Comparison of ENCODE assay signal across 8 cellular contexts in genomic region chr10:115093776-115094361, GRCh38. TPM values are rescaled to one million over a fixed set of nuclear protein-coding genes. Genes with fewer than 3 reads are reported as not detected.
DNase-seq lines count a peak whose midpoint lies in the region; ATAC-seq and TF ChIP-seq lines count a peak whose summit lies in the region.

No MANE protein-coding gene starts in this region.

- peaks cover 58% of the 10 kb centered on the region for H3K27me3 Mint-ChIP-seq in T-helper 1 cell treated with Interleukin-12 subunit alpha and Interleukin-12 subunit beta and Interleukin-4 antibody, amounts not matched to agents 30 μg/mL and 1 μg/mL, for 36 hours (ENCODE audit: low read depth)

- no peak overlapping the region for H3K27ac Mint-ChIP-seq in T-helper 1 cell treated with Interleukin-12 subunit alpha and Interleukin-12 subunit beta and Interleukin-4 antibody, amounts not matched to agents 30 μg/mL and 1 μg/mL, for 36 hours

- H3K36me3 Mint-ChIP-seq in T-helper 1 cell treated with Interleukin-12 subunit alpha and Interleukin-12 subunit beta and Interleukin-4 antibody, amounts not matched to agents 30 μg/mL and 1 μg/mL, for 36 hours (ENCODE audit: low read depth) = no peaks in the 10 kb centered on the region

- H3K9me3 ChIP-seq in HAP-1 = no peaks in the 10 kb centered on the region
- H3K9me3 ChIP-seq in liver (ENCODE audit: control insufficient read depth in 4 of 4, low read length in 3 of 4) = no peaks in the 10 kb centered on the region
- no peaks in the 10 kb centered on the region for H3K9me3 ChIP-seq in upper lobe of left lung

- ATAC-seq in upper lobe of left lung (ENCODE audit: low FRiP score in 2 of 2) (peak in 1 of 2 donors; percentile 39), sciatic nerve (no peak)

- 1% methylated on average over 61 of the region's 61 CpGs for WGBS in liver
- 4 to 5% methylated on average over 7 to 36 of the region's 61 CpGs for WGBS in upper lobe of left lung, 2 donors

- no peak for TF ChIP-seq EP300 in upper lobe of left lung (IDR thresholded peaks at IDR 0.05)

- H3K9me3 Mint-ChIP-seq in T-helper 1 cell treated with Interleukin-12 subunit alpha and Interleukin-12 subunit beta and Interleukin-4 antibody, amounts not matched to agents 30 μg/mL and 1 μg/mL, for 36 hours = no peaks in the 10 kb centered on the region

- H3K27me3 ChIP-seq in HAP-1 (ENCODE audit: low read depth) = peaks cover 63% of the 10 kb centered on the region
- H3K27me3 ChIP-seq in brain microvascular endothelial cell (replicated peaks) = no peaks in the 10 kb centered on the region
- peaks cover 0 to 5% (median 0%) of the 10 kb centered on the region in 4 donors for H3K27me3 ChIP-seq in liver (ENCODE audit: control insufficient read depth in 4 of 4, insufficient read depth in 4 of 4, low read length in 3 of 4)
- peaks cover 0 to 23% (median 10%) of the 10 kb centered on the region in 4 donors for H3K27me3 ChIP-seq in upper lobe of left lung

- peaks cover 6% of the 10 kb centered on the region for H3K4me1 Mint-ChIP-seq in T-helper 1 cell treated with Interleukin-12 subunit alpha and Interleukin-12 subunit beta and Interleukin-4 antibody, amounts not matched to agents 30 μg/mL and 1 μg/mL, for 36 hours (ENCODE audit: low read depth)

- H3K4me3 Mint-ChIP-seq in T-helper 1 cell treated with Interleukin-12 subunit alpha and Interleukin-12 subunit beta and Interleukin-4 antibody, amounts not matched to agents 30 μg/mL and 1 μg/mL, for 36 hours = peak overlapping the region; percentile 54

- TF ChIP-seq RAD21 in liver (IDR thresholded peaks at IDR 0.05) = no peak

- H3K4me3 ChIP-seq in HAP-1 (peak overlapping the region; percentile 41), brain microvascular endothelial cell (ENCODE audit: low read depth, low read length) (peak overlapping the region; percentile 70), liver (ENCODE audit: low read depth in 1 of 3, low read length in 3 of 3) (peak overlapping the region in 2 of 3 donors; percentile 49 to 78), upper lobe of left lung (peak overlapping the region in 3 of 4 donors; percentile 54 to 65 (median 63))

- H3K27ac ChIP-seq in brain microvascular endothelial cell (no peak overlapping the region), liver (ENCODE audit: low read depth in 1 of 2, low read length in 2 of 2) (peak overlapping the region; percentile 41 to 54), upper lobe of left lung (no peak overlapping the region)

- intact Hi-C loops in sciatic nerve (cut with DNase I) = no loop called here

- H3K36me3 ChIP-seq in HAP-1 (replicated peaks) (no peaks in the 10 kb centered on the region), brain microvascular endothelial cell (replicated peaks) (no peaks in the 10 kb centered on the region), liver (ENCODE audit: control insufficient read depth in 4 of 4, insufficient read depth in 3 of 4, low read depth in 1 of 4, low read length in 3 of 4) (no peaks in the 10 kb centered on the region), upper lobe of left lung (no peaks in the 10 kb centered on the region)

- H3K4me1 ChIP-seq in HAP-1 (peaks cover 10% of the 10 kb centered on the region), liver (ENCODE audit: control insufficient read depth in 4 of 4, insufficient read depth in 4 of 4, low read length in 3 of 4) (peaks cover 11 to 27% (median 16%) of the 10 kb centered on the region in 4 donors), upper lobe of left lung (peaks cover 18 to 24% (median 20%) of the 10 kb centered on the region in 4 donors)

- no peak overlapping the region for H3K9ac ChIP-seq in liver (ENCODE audit: low read depth in 1 of 2, low read length in 2 of 2)

- in situ Hi-C loops in HAP-1 (cut with MboI; ENCODE audit: low sequenced_read_pairs) = loop anchor here (25.0 kb wide), 1 partner anchor 207 kb away; no protein-coding TSS in a partner anchor
- in situ Hi-C loops in brain microvascular endothelial cell (cut with HindIII; ENCODE audit: low pct_ligation_motif_present, low sequenced_read_pairs) = loop anchor here (25.0 kb wide), 1 partner anchor 207 kb away; no protein-coding TSS in a partner anchor

- DNase-seq in T-helper 1 cell (no peak), HAP-1 (ENCODE audit: low spot score in 2 of 2) (peak in 1 of 2 experiments; percentile 17), M059J (ENCODE audit: low read depth) (peak; percentile 15), brain microvascular endothelial cell (no peak), upper lobe of left lung (peak in 1 of 2 donors; percentile 73), sciatic nerve (ENCODE audit: low spot score) (no peak)

- TF ChIP-seq CTCF in brain microvascular endothelial cell (IDR thresholded peaks at IDR 0.05; ENCODE audit: low read depth, low read length, missing control alignments) = peak; percentile 36
- no peak for TF ChIP-seq CTCF in liver (IDR thresholded peaks at IDR 0.05; ENCODE audit: low read depth, low read length, missing input control)
- no peak for TF ChIP-seq CTCF in upper lobe of left lung (IDR thresholded peaks at IDR 0.05)

- TF ChIP-seq POLR2A in upper lobe of left lung (IDR thresholded peaks at IDR 0.05) = no peak

TF ChIP-seq in liver, 16 proteins besides CTCF, POLR2A, EP300 and RAD21:
- no peak for TF ChIP-seq YY1 (IDR thresholded peaks at IDR 0.05)
- no peak for TF ChIP-seq GABPA (IDR thresholded peaks at IDR 0.05 in 1 of 2, conservative IDR thresholded peaks at IDR 0.05 in 1 of 2)
- TF ChIP-seq NR2F2 (IDR thresholded peaks at IDR 0.05) = no peak
- no peak for TF ChIP-seq FOXA1 (IDR thresholded peaks at IDR 0.05)
- no peak for TF ChIP-seq REST (IDR thresholded peaks at IDR 0.05)
- no peak for TF ChIP-seq MAX (IDR thresholded peaks at IDR 0.05)
- no peak for TF ChIP-seq ATF3 (IDR thresholded peaks at IDR 0.05)
- TF ChIP-seq RXRA (IDR thresholded peaks at IDR 0.05) = no peak
- no peak for TF ChIP-seq SP1 (IDR thresholded peaks at IDR 0.05)
- TF ChIP-seq HNF4G (IDR thresholded peaks at IDR 0.05) = no peak
- no peak for TF ChIP-seq FOXA2 (IDR thresholded peaks at IDR 0.05)
- TF ChIP-seq HNF4A (conservative IDR thresholded peaks at IDR 0.05) = no peak
TF ChIP-seq in liver: peak in this region for 0.

RNA-seq across cellular contexts. Expression of gene ATRNL1, which starts 0.7 kb away (rescaled TPM):
- 5.4 and 6.1 TPM in 2 replicates for total RNA-seq in M059J (2014; rRNA removed; shearing (Covaris generic))
- 10 to 100 TPM in 1 of 2 donors, 1 to 10 TPM in 1; 9.3 to 26.9 TPM for total RNA-seq in liver
- 1 to 10 TPM in 1 of 2 donors, under 1 TPM in 1; 0.40 to 1.4 TPM for polyA plus RNA-seq in liver
- 1 to 10 TPM in 1 of 6 donors, under 1 TPM in 5; 0.11 to 1.0 (median 0.39) TPM for total RNA-seq in upper lobe of left lung
- total RNA-seq in sciatic nerve = 5.6 TPM

Comparison
In these comparisons a context has a peak if more than half of its experiments do, and no peak if none do; other contexts are left out.
1. H3K27ac ChIP-seq: peak in liver (2 of 2); none in brain microvascular endothelial cell (single experiment) and upper lobe of left lung (0 of 4).
2. Peak in every context shown above with its lines, with median percentiles within 50 percentile points of each other: H3K4me3 ChIP-seq.